12 cellular contexts compared by ENCODE assay signal in genomic region chr22:41234815-41235687, GRCh38. TPM values are rescaled to one million over a fixed set of nuclear protein-coding genes. Genes with fewer than 3 reads are reported as not detected.
"Had no signal": no experiment of that assay in that cellular context is flagged by ENCODE, and none has a peak within 500 bp of the region (broad histone marks: within the 10 kb centered on the region; RNA-seq: fewer than 3 reads in every experiment).

No MANE protein-coding gene starts in this region.

- DNase-seq: activated CD4-positive, alpha-beta T cell treated with anti-CD3 and anti-CD28 coated beads, Interleukin-2, amount 50 U/mL, for 4 hours; activated CD4-positive, CD25-positive, alpha-beta regulatory T cell treated with anti-CD3 and anti-CD28 coated beads, Interleukin-2, amount 50 U/mL, for 72 hours; activated T-cell treated with anti-CD3 and anti-CD28 coated beads, Interleukin-2, amount 50 U/mL, for 1 hour; cerebellar nuclear complex; foreskin fibroblast; glutamatergic neuron; T-helper 17 cell had no signal

- H3K27ac ChIP-seq: esophagus muscularis mucosa, parathyroid adenoma had no signal

- ATAC-seq: activated naive CD4-positive, alpha-beta T cell treated with anti-CD3 and anti-CD28 coated beads, Interleukin-2, amount 50 U/mL, for 72 hours; stimulated activated effector memory CD8-positive, alpha-beta T cell treated with anti-CD3 and anti-CD28 coated beads, Interleukin-12 subunit alpha, Interleukin-12 subunit beta, amount 100 ng/mL, for 72 hours; T-helper 17 cell had no signal

- H3K4me1 ChIP-seq: parathyroid adenoma had no signal

- H3K9me3 ChIP-seq: esophagus muscularis mucosa had no signal

- H3K27me3 ChIP-seq: esophagus muscularis mucosa had no signal

- H3K4me3 ChIP-seq: esophagus muscularis mucosa, smooth muscle cell had no signal

RNA-seq across cellular contexts. Expression of gene CHADL, which starts 5.7 kb away (rescaled TPM):
- total RNA-seq: smooth muscle cell had no signal
